8 cellular contexts compared by ENCODE assay signal in genomic region chr5:88268414-88269184, GRCh38. TPM values are rescaled to one million over a fixed set of nuclear protein-coding genes. Genes with fewer than 3 reads are reported as not detected.
A peak's percentile ranks its signal among the peaks of the same experiment; 100 is the strongest.
DNase-seq lines count a peak whose midpoint lies in the region; ATAC-seq and TF ChIP-seq lines count a peak whose summit lies in the region.

Gene TMEM161B, minus strand, starts transcription at chr5:88268845. Its CDS starts 122 bp downstream, at chr5:88268723.

- no peak for TF ChIP-seq CTCF in GM10266 (IDR thresholded peaks at IDR 0.05; ENCODE audit: control insufficient read depth, insufficient read depth, low read depth, missing control alignments)
- no peak for TF ChIP-seq CTCF in omental fat pad (IDR thresholded peaks at IDR 0.05)

- H3K27ac ChIP-seq in temporal lobe (ENCODE audit: low read depth, low read length), result no peak within 1 kb of the TSS

- peak; percentile 99 for ATAC-seq in HG02623 (IDR thresholded peaks at IDR 0.05; ENCODE audit: unreplicated experiment)
- ATAC-seq in SK-N-SH treated with all-trans-retinoic acid at 6 μM for 48 hours, result peak; percentile 99
- ATAC-seq in omental fat pad (ENCODE audit: low FRiP score), result peak; percentile 97

- DNase-seq in GM10266 (ENCODE audit: extremely low spot score) (peak; percentile 84), NCI-H1092 treated with DMSO at 0.1 percent for 48 hours (lab: John Stamatoyannopoulos, UW) (peak; percentile 86), glomerular endothelial cell (ENCODE audit: extremely low read depth, low read depth, low spot score) (peak; percentile 12), omental fat pad (ENCODE audit: low spot score) (peak; percentile 55)
- peak; percentile 95 for DNase-seq in activated naive CD4-positive, alpha-beta T cell treated with anti-CD3 and anti-CD28 coated beads, Interleukin-2, amount 50 U/mL, for 16 hours

TF ChIP-seq in SK-N-SH treated with all-trans-retinoic acid at 6 μM for 48 hours, 23 proteins besides CTCF, POLR2A, EP300 and RAD21:
- TF ChIP-seq, protein P1, sequence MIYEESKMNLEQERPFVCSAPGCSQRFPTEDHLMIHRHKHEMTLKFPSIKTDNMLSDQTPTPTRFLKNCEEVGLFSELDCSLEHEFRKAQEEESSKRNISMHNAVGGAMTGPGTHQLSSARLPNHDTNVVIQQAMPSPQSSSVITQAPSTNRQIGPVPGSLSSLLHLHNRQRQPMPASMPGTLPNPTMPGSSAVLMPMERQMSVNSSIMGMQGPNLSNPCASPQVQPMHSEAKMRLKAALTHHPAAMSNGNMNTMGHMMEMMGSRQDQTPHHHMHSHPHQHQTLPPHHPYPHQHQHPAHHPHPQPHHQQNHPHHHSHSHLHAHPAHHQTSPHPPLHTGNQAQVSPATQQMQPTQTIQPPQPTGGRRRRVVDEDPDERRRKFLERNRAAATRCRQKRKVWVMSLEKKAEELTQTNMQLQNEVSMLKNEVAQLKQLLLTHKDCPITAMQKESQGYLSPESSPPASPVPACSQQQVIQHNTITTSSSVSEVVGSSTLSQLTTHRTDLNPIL (CRISPR knock-in tag; IDR thresholded peaks at IDR 0.05; ENCODE audit: low read depth), result no peak
- no peak for TF ChIP-seq ZNF8 (CRISPR knock-in tag; IDR thresholded peaks at IDR 0.05)
TF ChIP-seq in SK-N-SH treated with all-trans-retinoic acid at 6 μM for 48 hours: peak in this region for 0.

RNA-seq across cellular contexts. Expression of gene TMEM161B, which starts in this region (rescaled TPM):
- total RNA-seq in glomerular endothelial cell (7.2 and 9.0 TPM in 2 replicates), omental fat pad (10 to 100 TPM in 3 of 4 donors, 1 to 10 TPM in 1; 9.6 to 13.1 (median 11.0) TPM), temporal lobe (34.7 TPM)

Comparison
In these comparisons a context has a peak if more than half of its experiments do, and no peak if none do; other contexts are left out.
1. DNase-seq: peak in every context shown above with its lines; median percentile 95 in activated naive CD4-positive, alpha-beta T cell treated with anti-CD3 and anti-CD28 coated beads, Interleukin-2, amount 50 U/mL, for 16 hours; 86 in NCI-H1092 treated with DMSO at 0.1 percent for 48 hours; 84 in GM10266; 55 in omental fat pad; 12 in glomerular endothelial cell.